In the genomic region with DNA sequence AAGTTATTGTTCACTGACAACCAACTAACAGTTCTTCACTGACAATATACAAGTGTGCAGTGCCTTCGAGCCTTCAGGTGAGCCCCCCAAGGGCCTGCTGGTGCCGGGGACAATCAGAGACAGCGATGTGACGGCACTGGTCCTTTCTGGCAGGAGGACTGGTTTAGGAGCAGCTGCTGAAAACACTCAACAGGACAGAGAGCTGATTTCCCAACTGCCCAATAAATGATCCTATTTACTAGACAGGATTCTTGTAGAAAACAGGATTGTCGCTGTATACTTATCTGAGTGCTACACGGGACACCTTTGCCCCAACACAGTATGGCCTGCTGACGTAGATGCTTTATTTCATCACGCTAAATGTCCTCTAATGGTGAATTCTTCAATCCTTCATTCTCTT, we compare ENCODE assay signal across 21 cellular contexts.
DNase-seq lines count a peak whose midpoint lies in the region; ATAC-seq, FAIRE-seq and TF ChIP-seq lines count a peak whose summit lies in the region.
"Had no signal": no experiment of that assay in that cellular context is flagged by ENCODE, and none has a peak within 500 bp of the region (broad histone marks: within the 10 kb centered on the region; RNA-seq: fewer than 3 reads in every experiment).

No MANE protein-coding gene starts in this region.

- H3K27me3 ChIP-seq in trophoblast cell (ENCODE audit: insufficient read depth, low read length), result no peaks in the 10 kb centered on the region

- intact Hi-C loops in Calu3 (cut with micrococcal nuclease; ENCODE audit: unreplicated experiment), result no loop called here

- CTCF ChIA-PET in Calu3 (lab: Charles Lee) (no interaction called here), T-cell (lab: Charles Lee) (no interaction called here)

- peaks cover 29 to 47% of the 10 kb centered on the region in 2 experiments for H3K36me3 ChIP-seq in trophoblast cell (ENCODE audit: control insufficient read depth in 1 of 2, insufficient read depth in 2 of 2, low read length in 2 of 2)

- no peaks in the 10 kb centered on the region for H3K79me1 ChIP-seq in trophoblast cell (ENCODE audit: low read length)

- no peak overlapping the region for H3K23ac ChIP-seq in trophoblast cell (ENCODE audit: low read length)

- no peak for FAIRE-seq in RCC 7860 (lab: Jason Lieb, UNC)
- FAIRE-seq: bronchial epithelial cell, small intestine had no signal

- H3K27me3 Mint-ChIP-seq in Calu3 (ENCODE audit: unreplicated experiment), result no peaks in the 10 kb centered on the region
- H3K27me3 Mint-ChIP-seq in T-cell, result no peaks in the 10 kb centered on the region
- no peaks in the 10 kb centered on the region for H3K27me3 Mint-ChIP-seq in effector memory CD8-positive, alpha-beta T cell
- no peaks in the 10 kb centered on the region for H3K27me3 Mint-ChIP-seq in osteocyte (ENCODE audit: unreplicated experiment)
- H3K27me3 Mint-ChIP-seq: activated B cell treated with CpG ODN at 0.5 μM for 24 hours; activated CD4-positive, alpha-beta memory T cell treated with anti-CD3 and anti-CD28 coated beads, Interleukin-2, amount 10 ng/mL, durations not matched to agents 7 days and 5 days had no signal

- H3K18ac ChIP-seq in trophoblast cell (ENCODE audit: low read length), result no peak overlapping the region

- no CpG with 5 or more reads among the region's 8 CpGs for WGBS in trophoblast cell (ENCODE audit: extremely low coverage, insufficient coverage, insufficient read length)

- POLR2A ChIA-PET in T-cell (lab: Charles Lee), result interaction anchor here in 1 of 2 donors (0.8 kb wide), 1 partner anchor 39 kb away, joined by 3 read pairs; no protein-coding TSS in a partner anchor

- no peak overlapping the region for H3K9ac ChIP-seq in trophoblast cell (ENCODE audit: low read length)

- no peak overlapping the region for H4K91ac ChIP-seq in trophoblast cell (ENCODE audit: low read depth, low read length)

- no peak overlapping the region for H3K14ac ChIP-seq in trophoblast cell (ENCODE audit: low read length)

- H3K27ac Mint-ChIP-seq in Calu3 (ENCODE audit: unreplicated experiment), result no peak overlapping the region
- peak overlapping the region; percentile 36 to 41 for H3K27ac Mint-ChIP-seq in T-cell
- peak overlapping the region; percentile 70 to 81 for H3K27ac Mint-ChIP-seq in effector memory CD8-positive, alpha-beta T cell
- peak overlapping the region; percentile 34 for H3K27ac Mint-ChIP-seq in osteocyte (ENCODE audit: unreplicated experiment)
- H3K27ac Mint-ChIP-seq: activated B cell treated with CpG ODN at 0.5 μM for 24 hours; activated CD4-positive, alpha-beta memory T cell treated with anti-CD3 and anti-CD28 coated beads, Interleukin-2, amount 10 ng/mL, durations not matched to agents 7 days and 5 days; T-helper 2 cell treated with Interferon-gamma antibody and Interleukin-4, amounts not matched to agents 5 μg/mL and 100 μg/mL, for 36 hours had no signal

- H3K4me3 ChIP-seq in trophoblast cell (ENCODE audit: low read depth, low read length), result no peak overlapping the region
- H3K4me3 ChIP-seq: SK-N-MC had no signal

- no peak overlapping the region for H3K4me2 ChIP-seq in trophoblast cell (ENCODE audit: low read length)

- H3K9me3 ChIP-seq in trophoblast cell (ENCODE audit: insufficient read depth, low read depth, low read length), result no peaks in the 10 kb centered on the region

- H4K12ac ChIP-seq in trophoblast cell (ENCODE audit: low read depth, low read length), result no peak overlapping the region

- TF ChIP-seq CTCF in Calu3 (IDR thresholded peaks at IDR 0.05; ENCODE audit: unreplicated experiment) (no peak), osteocyte (IDR thresholded peaks at IDR 0.05) (no peak)

- H2BK12ac ChIP-seq in trophoblast cell (ENCODE audit: low read length), result no peak overlapping the region

- H3K4me3 Mint-ChIP-seq in Calu3 (ENCODE audit: low read depth, unreplicated experiment), result no peak overlapping the region
- no peak overlapping the region for H3K4me3 Mint-ChIP-seq in T-cell
- H3K4me3 Mint-ChIP-seq in effector memory CD8-positive, alpha-beta T cell, result no peak overlapping the region
- H3K4me3 Mint-ChIP-seq in osteocyte (ENCODE audit: unreplicated experiment), result no peak overlapping the region
- H3K4me3 Mint-ChIP-seq: activated B cell treated with CpG ODN at 0.5 μM for 24 hours; activated CD4-positive, alpha-beta memory T cell treated with anti-CD3 and anti-CD28 coated beads, Interleukin-2, amount 10 ng/mL, durations not matched to agents 7 days and 5 days; T-helper 2 cell treated with Interferon-gamma antibody and Interleukin-4, amounts not matched to agents 5 μg/mL and 100 μg/mL, for 36 hours had no signal

- peaks cover 4 to 5% of the 10 kb centered on the region in 2 experiments for H3K4me1 ChIP-seq in trophoblast cell (ENCODE audit: control insufficient read depth in 1 of 2, insufficient read depth in 2 of 2, low read length in 2 of 2)

- ATAC-seq in T-cell (replicated peaks in 1 of 4), result no peak
- ATAC-seq in effector memory CD8-positive, alpha-beta T cell (replicated peaks), result no peak

- H3K9me3 Mint-ChIP-seq in Calu3 (ENCODE audit: low read depth, unreplicated experiment) (no peaks in the 10 kb centered on the region), T-cell (no peaks in the 10 kb centered on the region), osteocyte (ENCODE audit: unreplicated experiment) (no peaks in the 10 kb centered on the region)
- H3K9me3 Mint-ChIP-seq in effector memory CD8-positive, alpha-beta T cell, result no peaks in the 10 kb centered on the region
- H3K9me3 Mint-ChIP-seq: activated B cell treated with CpG ODN at 0.5 μM for 24 hours; activated CD4-positive, alpha-beta memory T cell treated with anti-CD3 and anti-CD28 coated beads, Interleukin-2, amount 10 ng/mL, durations not matched to agents 7 days and 5 days; T-helper 2 cell treated with Interferon-gamma antibody and Interleukin-4, amounts not matched to agents 5 μg/mL and 100 μg/mL, for 36 hours had no signal

- no peak overlapping the region for H2BK5ac ChIP-seq in trophoblast cell (ENCODE audit: low read depth, low read length, poor library complexity)

- H3K4me1 Mint-ChIP-seq in Calu3 (ENCODE audit: low read depth, unreplicated experiment) (peaks cover 22% of the 10 kb centered on the region), T-cell (peaks cover 9 to 21% (median 11%) of the 10 kb centered on the region in 3 donors), osteocyte (ENCODE audit: unreplicated experiment) (peaks cover 10% of the 10 kb centered on the region)
- H3K4me1 Mint-ChIP-seq in effector memory CD8-positive, alpha-beta T cell (ENCODE audit: low read depth in 2 of 2), result peaks cover 11 to 18% of the 10 kb centered on the region in 2 donors

- H3K79me2 ChIP-seq in trophoblast cell (ENCODE audit: control insufficient read depth, insufficient read depth, low read length, poor library complexity), result no peaks in the 10 kb centered on the region

- H3K36me3 Mint-ChIP-seq in Calu3 (ENCODE audit: insufficient read depth, unreplicated experiment) (peaks cover 67% of the 10 kb centered on the region), T-cell (peaks cover 36% of the 10 kb centered on the region), osteocyte (ENCODE audit: unreplicated experiment) (peaks cover 54% of the 10 kb centered on the region)
- H3K36me3 Mint-ChIP-seq in effector memory CD8-positive, alpha-beta T cell (ENCODE audit: insufficient read depth), result peaks cover 50% of the 10 kb centered on the region

- H4K8ac ChIP-seq in trophoblast cell (ENCODE audit: low read depth, low read length), result no peak overlapping the region

- DNase-seq in Calu3 (no peak), T-cell (no peak), osteocyte (ENCODE audit: extremely low spot score, unreplicated experiment) (no peak), NCI-H446 treated with DMSO at 0.1 percent for 48 hours (lab: John Stamatoyannopoulos, UW) (no peak), trophoblast cell (no peak), RCC 7860 (ENCODE audit: low spot score) (no peak)
- DNase-seq in effector memory CD8-positive, alpha-beta T cell, result no peak
- DNase-seq: activated B cell treated with CpG ODN at 0.5 μM for 24 hours; activated CD4-positive, alpha-beta memory T cell treated with anti-CD3 and anti-CD28 coated beads, Interleukin-2, amount 10 ng/mL, durations not matched to agents 7 days and 5 days; activated gamma-delta T cell; dermis blood vessel endothelial cell; KG1; NCI-H146; NCI-H2171; NCI-H526; small intestine; stimulated activated CD4-positive, alpha-beta T cell treated with anti-CD3 and anti-CD28 coated beads, Interleukin-2, amount 100 ng/mL, for 24 hours had no signal

- no peak overlapping the region for H3K27ac ChIP-seq in trophoblast cell (ENCODE audit: low read depth, low read length)
- H3K27ac ChIP-seq: RWPE1, SK-N-MC had no signal

- H2AK5ac ChIP-seq in trophoblast cell (ENCODE audit: low read length), result no peak overlapping the region

- no peak overlapping the region for H2BK120ac ChIP-seq in trophoblast cell (ENCODE audit: insufficient read depth, low read length, poor library complexity)

- BruUV-seq in Calu3 (replicated peaks; lab: Mats Ljungman, UMichigan), result TSS peak; percentile 38

- H2AFZ ChIP-seq in trophoblast cell (ENCODE audit: insufficient read depth, low read length, poor library complexity), result no peak overlapping the region

- no peak overlapping the region for H3K4ac ChIP-seq in trophoblast cell (ENCODE audit: low read depth, low read length)
